29 cellular contexts compared by ENCODE assay signal in genomic region chrX:108178099-108178498, GRCh38.
DNase-seq lines count a peak whose midpoint lies in the region; ATAC-seq and TF ChIP-seq lines count a peak whose summit lies in the region.
"Had no signal": no experiment of that assay in that cellular context is flagged by ENCODE, and none has a peak within 500 bp of the region (broad histone marks: within the 10 kb centered on the region; RNA-seq: fewer than 3 reads in every experiment).

No MANE protein-coding gene starts in this region.

- H3K36me3 Mint-ChIP-seq in H9 (ENCODE audit: insufficient read depth in 1 of 3, low read depth in 3 of 3), result peaks cover 6 to 31% (median 12%) of the 10 kb centered on the region in 3 experiments; a peak in 6 of 7 replicates
- no peaks in the 10 kb centered on the region for H3K36me3 Mint-ChIP-seq in WTC11
- H3K36me3 Mint-ChIP-seq in activated CD8-positive, alpha-beta T cell treated with anti-CD3 and anti-CD28 coated beads, Interleukin-2, amount 10 ng/mL, durations not matched to agents 7 days and 5 days (ENCODE audit: low read depth), result no peaks in the 10 kb centered on the region

- no peak for TF ChIP-seq POLR2A in heart left ventricle (IDR thresholded peaks at IDR 0.05)

- no peak overlapping the region for H3K23ac ChIP-seq in H9 (ENCODE audit: insufficient read length, low read depth, low read length)

- H2BK5ac ChIP-seq in H9 (ENCODE audit: insufficient read length, low read length), result no peak overlapping the region

- H3K27me3 Mint-ChIP-seq in H9 (ENCODE audit: low read depth) (peaks cover 3% of the 10 kb centered on the region), WTC11 (ENCODE audit: low read depth) (no peaks in the 10 kb centered on the region; the same call in 1 of the 2 replicates)
- no peaks in the 10 kb centered on the region for H3K27me3 Mint-ChIP-seq in activated CD8-positive, alpha-beta T cell treated with anti-CD3 and anti-CD28 coated beads, Interleukin-2, amount 10 ng/mL, durations not matched to agents 7 days and 5 days (ENCODE audit: low read depth)
- H3K27me3 Mint-ChIP-seq: CD4-positive, alpha-beta T cell had no signal

- no peak overlapping the region for H3K4me2 ChIP-seq in H9 (ENCODE audit: insufficient read depth, insufficient read length, low read length)
- H3K4me2 ChIP-seq: BLaER1 treated with 17β-estradiol and CSF1 and Interleukin-3, amounts not matched to agents 10 nM and 100 nM had no signal

- no peak overlapping the region for H4K91ac ChIP-seq in H9 (ENCODE audit: insufficient read length, low read depth, low read length)

- peak overlapping the region; percentile 91 to 98 (median 95) for H3K27ac Mint-ChIP-seq in H9
- no peak overlapping the region; the same call in 1 of the 2 replicates for H3K27ac Mint-ChIP-seq in WTC11
- H3K27ac Mint-ChIP-seq in activated CD8-positive, alpha-beta T cell treated with anti-CD3 and anti-CD28 coated beads, Interleukin-2, amount 10 ng/mL, durations not matched to agents 7 days and 5 days, result no peak overlapping the region
- H3K27ac Mint-ChIP-seq: CD4-positive, alpha-beta T cell had no signal

- no peak overlapping the region for H2BK20ac ChIP-seq in H9 (ENCODE audit: low read depth, low read length, poor library complexity, severe bottlenecking)

- no peak overlapping the region for H4K8ac ChIP-seq in H9 (replicated peaks; ENCODE audit: insufficient read length, low read depth, low read length)

- no peaks in the 10 kb centered on the region for H3K79me1 ChIP-seq in H9 (ENCODE audit: insufficient read depth, low read depth, low read length, poor library complexity, severe bottlenecking)

- no peak overlapping the region for H3K4ac ChIP-seq in H9 (ENCODE audit: low read depth, low read length)

- H3K4me1 ChIP-seq in H9 (ENCODE audit: insufficient read depth, low read length) (peaks cover 2% of the 10 kb centered on the region; the same call in 1 of the 2 replicates), iPS-20b (ENCODE audit: insufficient read depth, low read length) (peaks cover 9% of the 10 kb centered on the region; the same call in 1 of the 2 replicates), neuron (ENCODE audit: insufficient read depth, low read length) (peaks cover 19% of the 10 kb centered on the region), heart left ventricle (no peaks in the 10 kb centered on the region)
- H3K4me1 ChIP-seq: BLaER1 treated with 17β-estradiol and CSF1 and Interleukin-3, amounts not matched to agents 10 nM and 100 nM; SJSA1 had no signal

- H2BK12ac ChIP-seq in H9 (ENCODE audit: insufficient read length, low read depth, low read length), result no peak overlapping the region

- ATAC-seq in WTC11, result peak; percentile 15
- ATAC-seq in heart left ventricle, result no peak
- no peak for ATAC-seq in activated CD8-positive, alpha-beta T cell treated with anti-CD3 and anti-CD28 coated beads, Interleukin-2, amount 10 ng/mL, durations not matched to agents 7 days and 5 days
- ATAC-seq in HG03342 (IDR thresholded peaks at IDR 0.05; ENCODE audit: unreplicated experiment), result no peak
- ATAC-seq: HepG2 had no signal

- intact Hi-C loops in heart left ventricle (cut with DNase I), result no loop called here

- no peak overlapping the region for H3K56ac ChIP-seq in H9 (ENCODE audit: insufficient read length, low read depth, low read length)

- no peaks in the 10 kb centered on the region for H3K79me2 ChIP-seq in H9 (ENCODE audit: insufficient read depth, low read length)

- no peaks in the 10 kb centered on the region for H3K23me2 ChIP-seq in H9 (ENCODE audit: insufficient read length, low read depth, low read length, poor library complexity, severe bottlenecking)

- H3K9me3 Mint-ChIP-seq in H9 (no peaks in the 10 kb centered on the region), WTC11 (no peaks in the 10 kb centered on the region)
- no peaks in the 10 kb centered on the region for H3K9me3 Mint-ChIP-seq in activated CD8-positive, alpha-beta T cell treated with anti-CD3 and anti-CD28 coated beads, Interleukin-2, amount 10 ng/mL, durations not matched to agents 7 days and 5 days (ENCODE audit: insufficient read depth)
- H3K9me3 Mint-ChIP-seq: CD4-positive, alpha-beta T cell had no signal

- no peaks in the 10 kb centered on the region for H3K27me3 ChIP-seq in H9 (ENCODE audit: insufficient read depth, low read length)
- H3K27me3 ChIP-seq in iPS-20b (ENCODE audit: insufficient read depth, low read length), result no peaks in the 10 kb centered on the region
- no peaks in the 10 kb centered on the region for H3K27me3 ChIP-seq in neuron (ENCODE audit: insufficient read depth, low read length)
- H3K27me3 ChIP-seq in heart left ventricle, result peaks cover 0 to 9% (median 0%) of the 10 kb centered on the region in 9 donors
- H3K27me3 ChIP-seq: SJSA1 had no signal

- H3K27ac ChIP-seq in H9 (ENCODE audit: insufficient read length, low read depth, low read length), result no peak overlapping the region
- H3K27ac ChIP-seq in iPS-20b (ENCODE audit: low read length), result no peak overlapping the region
- no peak overlapping the region for H3K27ac ChIP-seq in heart left ventricle
- H3K27ac ChIP-seq: BLaER1 treated with 17β-estradiol and CSF1 and Interleukin-3, amounts not matched to agents 10 nM and 100 nM; HL-60; SJSA1 had no signal

- H2BK15ac ChIP-seq in H9 (ENCODE audit: low read depth, low read length), result no peak overlapping the region

- H4K20me1 ChIP-seq in H9 (ENCODE audit: control insufficient read depth, insufficient read depth, insufficient read length), result no peaks in the 10 kb centered on the region

- no peak overlapping the region for H4K5ac ChIP-seq in H9 (ENCODE audit: insufficient read length, low read depth, low read length)

- H3T11ph ChIP-seq in H9 (ENCODE audit: low read length), result no peak overlapping the region

- POLR2A ChIA-PET in WTC11 (lab: Charles Lee), result interaction anchor here (0.6 kb wide), 1 partner anchor 45 kb away, joined by 4 read pairs; no protein-coding TSS in a partner anchor
- POLR2A ChIA-PET in activated CD8-positive, alpha-beta T cell treated with anti-CD3 and anti-CD28 coated beads, Interleukin-2, amount 10 ng/mL, durations not matched to agents 7 days and 5 days (lab: Charles Lee), result no interaction called here

- H3K4me3 Mint-ChIP-seq in H9, result no peak overlapping the region; a peak in 1 of 5 replicates
- H3K4me3 Mint-ChIP-seq in WTC11, result no peak overlapping the region
- H3K4me3 Mint-ChIP-seq in activated CD8-positive, alpha-beta T cell treated with anti-CD3 and anti-CD28 coated beads, Interleukin-2, amount 10 ng/mL, durations not matched to agents 7 days and 5 days, result no peak overlapping the region
- H3K4me3 Mint-ChIP-seq: CD4-positive, alpha-beta T cell had no signal

- no peak overlapping the region for H3K4me3 ChIP-seq in iPS-20b (ENCODE audit: low read length)
- no peak overlapping the region for H3K4me3 ChIP-seq in neuron (ENCODE audit: low read length)
- H3K4me3 ChIP-seq in heart left ventricle, result no peak overlapping the region
- H3K4me3 ChIP-seq: BLaER1 treated with 17β-estradiol and CSF1 and Interleukin-3, amounts not matched to agents 10 nM and 100 nM; SJSA1 had no signal

- WGBS in H9 (ENCODE audit: extremely low coverage, insufficient read length, low lambda C conversion rate), result no CpG with 5 or more reads among the region's 9 CpGs
- WGBS in heart left ventricle, 4 donors, result 70 to 87% (median 82%) methylated on average over 9 of the region's 9 CpGs

- H2BK120ac ChIP-seq in H9 (ENCODE audit: low read depth, low read length, poor library complexity, severe bottlenecking), result no peak overlapping the region

- no peak overlapping the region for H3K18ac ChIP-seq in H9 (ENCODE audit: insufficient read length, low read depth, low read length)

- TF ChIP-seq CTCF in H9 (conservative IDR thresholded peaks at IDR 0.05) (no peak), WTC11 (IDR thresholded peaks at IDR 0.05) (no peak), heart left ventricle (IDR thresholded peaks at IDR 0.05) (no peak)

- H3K9me3 ChIP-seq in H9 (ENCODE audit: control insufficient read depth, low read depth, low read length) (no peaks in the 10 kb centered on the region), iPS-20b (ENCODE audit: insufficient read depth, low read depth, low read length) (no peaks in the 10 kb centered on the region), neuron (ENCODE audit: low read length) (no peaks in the 10 kb centered on the region), heart left ventricle (no peaks in the 10 kb centered on the region)
- H3K9me3 ChIP-seq: BLaER1 treated with 17β-estradiol and CSF1 and Interleukin-3, amounts not matched to agents 10 nM and 100 nM; SJSA1 had no signal

- H3K4me1 Mint-ChIP-seq in H9 (peaks cover 57 to 70% of the 10 kb centered on the region in 2 experiments), WTC11 (peaks cover 22% of the 10 kb centered on the region)
- no peaks in the 10 kb centered on the region for H3K4me1 Mint-ChIP-seq in activated CD8-positive, alpha-beta T cell treated with anti-CD3 and anti-CD28 coated beads, Interleukin-2, amount 10 ng/mL, durations not matched to agents 7 days and 5 days (ENCODE audit: low read depth)

- DNase-seq in H9 (no peak), WTC11 (ENCODE audit: low spot score) (no peak), NOMO-1 (lab: John Stamatoyannopoulos, UW; ENCODE audit: unreplicated experiment in 2 of 2) (no peak), heart left ventricle (no peak)
- no peak for DNase-seq in activated CD8-positive, alpha-beta T cell treated with anti-CD3 and anti-CD28 coated beads, Interleukin-2, amount 10 ng/mL, durations not matched to agents 7 days and 5 days
- DNase-seq: AML-193; CD4-positive, alpha-beta T cell; DMS79; EL; GF-D8; HCEC 1CT; Karpas-422; NCI-H1092 treated with DMSO at 0.1 percent for 48 hours; NCI-H1436; NCI-H187; NCI-H2081 treated with DMSO at 0.1 percent for 48 hours; NCI-H446; NCI-H524 treated with DMSO at 0.1 percent for 48 hours; NCI-H774; NK-92 treated with Interleukin-12 subunit alpha and Interleukin-12 subunit beta, amount 100 ng/mL, for 24 hours; Right ventricle myocardium superior; RPMI8226 had no signal

- peak overlapping the region; percentile 11; the same call in 1 of the 2 replicates for H3K14ac ChIP-seq in H9 (ENCODE audit: insufficient read depth, low read length)

- H2AK5ac ChIP-seq in H9 (ENCODE audit: insufficient read length, low read length), result no peak overlapping the region

- no peak overlapping the region for H2AFZ ChIP-seq in H9 (ENCODE audit: low read length)
- H2AFZ ChIP-seq in neuron (ENCODE audit: low read depth, low read length), result peak overlapping the region; percentile 18

- CTCF ChIA-PET in WTC11 (lab: Charles Lee), result interaction anchor here (2.0 to 2.1 kb wide), 2 partner anchors 13 to 46 kb away, joined by 7 to 11 read pairs; no protein-coding TSS in a partner anchor
- CTCF ChIA-PET in activated CD8-positive, alpha-beta T cell treated with anti-CD3 and anti-CD28 coated beads, Interleukin-2, amount 10 ng/mL, durations not matched to agents 7 days and 5 days (lab: Charles Lee), result interaction anchor here (1.2 kb wide), 1 partner anchor 46 kb away, joined by 3 read pairs; no protein-coding TSS in a partner anchor

- H3K36me3 ChIP-seq in iPS-20b (ENCODE audit: insufficient read depth, low read depth, low read length), result 0 out of 2 replicates have a peak, but pooled peaks cover 2% of the 10 kb centered on the region
- no peaks in the 10 kb centered on the region for H3K36me3 ChIP-seq in neuron (ENCODE audit: insufficient read depth, low read length)
- H3K36me3 ChIP-seq in heart left ventricle, result no peaks in the 10 kb centered on the region
- H3K36me3 ChIP-seq: BLaER1 treated with 17β-estradiol and CSF1 and Interleukin-3, amounts not matched to agents 10 nM and 100 nM; SJSA1 had no signal

- no peak overlapping the region for H3K9ac ChIP-seq in H9 (ENCODE audit: extremely low read depth, insufficient read length, low read length)
- 0 out of 2 replicates have a peak overlapping the region, but pooled peaks have one; percentile 10 for H3K9ac ChIP-seq in iPS-20b (ENCODE audit: low read depth, low read length)
- H3K9ac ChIP-seq: BLaER1 treated with 17β-estradiol and CSF1 and Interleukin-3, amounts not matched to agents 10 nM and 100 nM had no signal

Comparison
In these comparisons a context has a peak if more than half of its experiments do, and no peak if none do; other contexts are left out.
1. H3K27ac Mint-ChIP-seq: peak in H9 (3 of 3); none in WTC11 (single experiment) and activated CD8-positive, alpha-beta T cell treated with anti-CD3 and anti-CD28 coated beads, Interleukin-2, amount 10 ng/mL, durations not matched to agents 7 days and 5 days (single experiment).